In the genomic region with DNA sequence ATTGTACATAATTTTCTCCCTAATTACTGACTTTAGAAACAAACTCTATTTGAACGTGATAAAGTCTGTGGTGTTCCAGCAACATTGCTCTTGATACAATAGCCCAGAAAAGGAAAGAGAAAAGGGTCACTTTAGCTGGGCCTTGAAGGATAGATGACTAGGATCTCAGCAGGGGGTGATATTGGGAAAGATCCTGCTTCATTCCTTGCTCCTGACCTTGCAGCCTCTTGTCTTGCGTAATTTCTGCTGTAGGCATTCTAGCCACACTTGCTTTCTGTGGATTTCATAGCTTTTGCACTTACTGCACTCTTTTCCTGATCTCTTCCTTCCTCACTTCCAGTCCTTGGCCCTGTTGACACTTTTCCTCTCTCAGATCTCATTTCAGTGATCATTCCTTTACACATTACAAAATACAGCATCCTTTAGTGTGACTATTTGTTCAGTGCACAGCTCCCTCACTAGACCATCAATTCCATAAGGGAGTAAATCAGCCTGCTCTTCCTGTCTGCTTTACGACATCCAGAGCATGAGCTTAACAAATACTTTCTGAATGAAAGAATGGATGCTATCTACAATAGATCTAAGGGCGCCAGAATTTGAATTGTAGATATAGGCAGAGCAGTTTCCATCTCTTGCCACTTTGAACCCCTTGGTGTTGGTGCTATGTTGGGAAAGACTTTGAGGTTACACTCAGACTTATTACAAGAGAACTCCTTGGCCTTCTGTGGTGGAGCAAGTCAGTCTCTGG, we compare ENCODE assay signal across 19 cellular contexts.
DNase-seq lines count a peak whose midpoint lies in the region; ATAC-seq, FAIRE-seq and TF ChIP-seq lines count a peak whose summit lies in the region.
"Had no signal": no experiment of that assay in that cellular context is flagged by ENCODE, and none has a peak within 500 bp of the region (broad histone marks: within the 10 kb centered on the region; RNA-seq: fewer than 3 reads in every experiment).

No MANE protein-coding gene starts in this region.

- no peak for TF ChIP-seq EP300 in gastroesophageal sphincter (IDR thresholded peaks at IDR 0.05)

- H3K4me2 ChIP-seq in astrocyte (ENCODE audit: low read length), result peak overlapping the region; percentile 32

- H3K4me1 ChIP-seq in astrocyte (ENCODE audit: insufficient read depth, low read length) (no peaks in the 10 kb centered on the region), gastroesophageal sphincter (peaks cover 0 to 13% (median 0%) of the 10 kb centered on the region in 3 donors)
- H3K4me1 ChIP-seq: gastrocnemius medialis had no signal

- WGBS in gastroesophageal sphincter (ENCODE audit: low coverage in 1 of 2), 2 donors, result 89 to 92% methylated on average over 3 of the region's 4 CpGs

- no peaks in the 10 kb centered on the region for H3K36me3 Mint-ChIP-seq in astrocyte (ENCODE audit: low read depth, unreplicated experiment)
- peaks cover 3 to 6% of the 10 kb centered on the region in 2 donors for H3K36me3 Mint-ChIP-seq in activated T-cell treated with anti-CD3 and anti-CD28 coated beads, Interleukin-2, amount 50 U/mL, for 72 hours (ENCODE audit: insufficient read depth in 2 of 2)

- no peak overlapping the region for H3K4me3 Mint-ChIP-seq in astrocyte (ENCODE audit: unreplicated experiment)
- H3K4me3 Mint-ChIP-seq in activated T-cell treated with anti-CD3 and anti-CD28 coated beads, Interleukin-2, amount 50 U/mL, for 72 hours, result no peak overlapping the region
- H3K4me3 Mint-ChIP-seq: nephron; T-helper 1 cell treated with Interleukin-12 subunit alpha and Interleukin-12 subunit beta and Interleukin-4 antibody, amounts not matched to agents 30 μg/mL and 1 μg/mL, for 36 hours had no signal

- H3K27ac ChIP-seq in astrocyte (ENCODE audit: low read depth, low read length) (peak overlapping the region; percentile 18), gastroesophageal sphincter (no peak overlapping the region)
- H3K27ac ChIP-seq: gastrocnemius medialis, thoracic aorta had no signal

- TF ChIP-seq CTCF in astrocyte (IDR thresholded peaks at IDR 0.05; ENCODE audit: insufficient read depth, low read depth, low read length), result no peak
- no peak for TF ChIP-seq CTCF in gastroesophageal sphincter (IDR thresholded peaks at IDR 0.05)

- H3K27me3 Mint-ChIP-seq in astrocyte (ENCODE audit: low read depth, unreplicated experiment), result no peaks in the 10 kb centered on the region
- H3K27me3 Mint-ChIP-seq in activated T-cell treated with anti-CD3 and anti-CD28 coated beads, Interleukin-2, amount 50 U/mL, for 72 hours (ENCODE audit: low read depth), result peaks cover 36% of the 10 kb centered on the region

- no peak for TF ChIP-seq POLR2A in gastroesophageal sphincter (IDR thresholded peaks at IDR 0.05)

- H3K4me3 ChIP-seq in astrocyte (ENCODE audit: insufficient read depth, low read depth, low read length), result no peak overlapping the region
- no peak overlapping the region for H3K4me3 ChIP-seq in gastroesophageal sphincter
- H3K4me3 ChIP-seq: gastrocnemius medialis, thoracic aorta had no signal

- no peaks in the 10 kb centered on the region for H3K79me2 ChIP-seq in astrocyte (ENCODE audit: insufficient read depth, low read length)

- peaks cover 9% of the 10 kb centered on the region for H3K9me3 Mint-ChIP-seq in astrocyte (ENCODE audit: unreplicated experiment)
- peaks cover 7 to 9% of the 10 kb centered on the region in 2 donors for H3K9me3 Mint-ChIP-seq in activated T-cell treated with anti-CD3 and anti-CD28 coated beads, Interleukin-2, amount 50 U/mL, for 72 hours

- FAIRE-seq in astrocyte (lab: Jason Lieb, UNC), result peak; percentile 34
- FAIRE-seq: GM12891, keratinocyte, small intestine had no signal

- H3K27me3 ChIP-seq in astrocyte (ENCODE audit: insufficient read depth, low read length), result no peaks in the 10 kb centered on the region
- no peaks in the 10 kb centered on the region for H3K27me3 ChIP-seq in gastroesophageal sphincter
- H3K27me3 ChIP-seq: gastrocnemius medialis had no signal

- H3K9me3 ChIP-seq in astrocyte (ENCODE audit: insufficient read depth, low read depth, low read length) (peaks cover 1% of the 10 kb centered on the region), gastroesophageal sphincter (no peaks in the 10 kb centered on the region)
- H3K9me3 ChIP-seq: gastrocnemius medialis, thoracic aorta had no signal

- DNase-seq in H4 (ENCODE audit: low spot score) (peak; percentile 16), astrocyte (ENCODE audit: low read depth) (peak; percentile 80), stromal cell of bone marrow (ENCODE audit: low read depth) (peak; percentile 92), NCI-H748 treated with DMSO at 0.1 percent for 48 hours (lab: John Stamatoyannopoulos, UW) (no peak), NCI-H1417 treated with DMSO at 0.1 percent for 48 hours (lab: John Stamatoyannopoulos, UW) (no peak)
- DNase-seq in activated T-cell treated with anti-CD3 and anti-CD28 coated beads, Interleukin-2, amount 50 U/mL, for 72 hours, result no peak
- DNase-seq: activated CD4-positive, alpha-beta T cell treated with anti-CD3 and anti-CD28 coated beads, Interleukin-2, amount 50 U/mL, for 1 hour; activated effector memory CD4-positive, alpha-beta T cell treated with anti-CD3 and anti-CD28 coated beads, Interleukin-2, amount 50 U/mL, for 16 hours; gastrocnemius medialis; MM.1S; NCI-H2227 treated with DMSO at 0.1 percent for 48 hours; OCI-M1; small intestine had no signal

- H2AFZ ChIP-seq in astrocyte (ENCODE audit: low read depth, low read length), result peak overlapping the region; percentile 16

- H3K9ac ChIP-seq in astrocyte (ENCODE audit: low read length), result no peak overlapping the region

- H3K36me3 ChIP-seq in astrocyte (ENCODE audit: insufficient read depth, low read length) (no peaks in the 10 kb centered on the region), gastroesophageal sphincter (no peaks in the 10 kb centered on the region)
- H3K36me3 ChIP-seq: gastrocnemius medialis, thoracic aorta had no signal

- H4K20me1 ChIP-seq in astrocyte (ENCODE audit: insufficient read depth, low read length), result no peaks in the 10 kb centered on the region

- peak; percentile 78 for ATAC-seq in gastroesophageal sphincter
- no peak for ATAC-seq in activated T-cell treated with anti-CD3 and anti-CD28 coated beads, Interleukin-2, amount 50 U/mL, for 72 hours (replicated peaks in 1 of 2)
- ATAC-seq: gastrocnemius medialis had no signal

- peaks cover 7% of the 10 kb centered on the region for H3K4me1 Mint-ChIP-seq in astrocyte (ENCODE audit: low read depth, unreplicated experiment)
- no peaks in the 10 kb centered on the region for H3K4me1 Mint-ChIP-seq in activated T-cell treated with anti-CD3 and anti-CD28 coated beads, Interleukin-2, amount 50 U/mL, for 72 hours (ENCODE audit: low read depth)
- H3K4me1 Mint-ChIP-seq: nephron had no signal

- no peak overlapping the region for H3K27ac Mint-ChIP-seq in astrocyte (ENCODE audit: unreplicated experiment)
- no peak overlapping the region for H3K27ac Mint-ChIP-seq in activated T-cell treated with anti-CD3 and anti-CD28 coated beads, Interleukin-2, amount 50 U/mL, for 72 hours
- H3K27ac Mint-ChIP-seq: nephron; T-helper 1 cell treated with Interleukin-12 subunit alpha and Interleukin-12 subunit beta and Interleukin-4 antibody, amounts not matched to agents 30 μg/mL and 1 μg/mL, for 36 hours had no signal

Comparison
In these comparisons a context has a peak if more than half of its experiments do, and no peak if none do; other contexts are left out.
1. DNase-seq: peak in H4 (single experiment), astrocyte (single experiment) and stromal cell of bone marrow (single experiment); none in NCI-H748 treated with DMSO at 0.1 percent for 48 hours (single experiment), activated T-cell treated with anti-CD3 and anti-CD28 coated beads, Interleukin-2, amount 50 U/mL, for 72 hours (0 of 2) and NCI-H1417 treated with DMSO at 0.1 percent for 48 hours (single experiment).